ENCODE assay signal across 10 cellular contexts in the genomic region with DNA sequence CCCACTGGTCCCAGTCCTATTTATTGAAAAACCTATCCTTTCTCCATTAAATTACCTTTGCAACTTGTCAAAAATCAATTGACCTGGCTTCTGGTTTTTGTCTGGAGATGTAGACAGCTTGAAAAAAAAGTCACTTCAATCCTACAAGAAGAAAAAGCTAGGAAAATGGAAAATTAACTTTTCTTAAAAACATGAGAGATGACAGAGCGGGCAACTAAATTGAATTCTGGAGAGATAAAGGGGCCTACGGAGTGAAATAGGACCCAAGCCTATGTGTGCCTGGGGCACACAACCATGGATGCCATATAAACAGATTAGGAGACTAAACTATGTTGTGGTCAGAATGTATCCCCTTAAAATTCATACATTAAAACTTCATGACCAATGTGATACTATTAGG.
"Had no signal": no experiment of that assay in that cellular context is flagged by ENCODE, and none has a peak within 500 bp of the region (broad histone marks: within the 10 kb centered on the region; RNA-seq: fewer than 3 reads in every experiment).

No MANE protein-coding gene starts in this region.

- H2AFZ ChIP-seq: GM23248 had no signal

- H3K36me3 ChIP-seq: HAP-1 had no signal

- DNase-seq: GM23248, GOT3, H7, HFFc6, KBM-7 had no signal

- ATAC-seq: HCT116, HepG2 had no signal

- H3K27ac ChIP-seq: GM23248, HL-60 had no signal

- H3K4me3 ChIP-seq: GM23248, HAP-1 had no signal

- H3K9me3 Mint-ChIP-seq: HFFc6 had no signal

- H3K27ac Mint-ChIP-seq: IgD-negative memory B cell had no signal

- H3K4me1 ChIP-seq: HAP-1 had no signal

- FAIRE-seq: HepG2 had no signal

- H3K9ac ChIP-seq: GM23248 had no signal

- H3K4me1 Mint-ChIP-seq: IgD-negative memory B cell had no signal

- H3K9me3 ChIP-seq: HAP-1 had no signal
